17 cellular contexts compared by ENCODE assay signal in the genomic region with DNA sequence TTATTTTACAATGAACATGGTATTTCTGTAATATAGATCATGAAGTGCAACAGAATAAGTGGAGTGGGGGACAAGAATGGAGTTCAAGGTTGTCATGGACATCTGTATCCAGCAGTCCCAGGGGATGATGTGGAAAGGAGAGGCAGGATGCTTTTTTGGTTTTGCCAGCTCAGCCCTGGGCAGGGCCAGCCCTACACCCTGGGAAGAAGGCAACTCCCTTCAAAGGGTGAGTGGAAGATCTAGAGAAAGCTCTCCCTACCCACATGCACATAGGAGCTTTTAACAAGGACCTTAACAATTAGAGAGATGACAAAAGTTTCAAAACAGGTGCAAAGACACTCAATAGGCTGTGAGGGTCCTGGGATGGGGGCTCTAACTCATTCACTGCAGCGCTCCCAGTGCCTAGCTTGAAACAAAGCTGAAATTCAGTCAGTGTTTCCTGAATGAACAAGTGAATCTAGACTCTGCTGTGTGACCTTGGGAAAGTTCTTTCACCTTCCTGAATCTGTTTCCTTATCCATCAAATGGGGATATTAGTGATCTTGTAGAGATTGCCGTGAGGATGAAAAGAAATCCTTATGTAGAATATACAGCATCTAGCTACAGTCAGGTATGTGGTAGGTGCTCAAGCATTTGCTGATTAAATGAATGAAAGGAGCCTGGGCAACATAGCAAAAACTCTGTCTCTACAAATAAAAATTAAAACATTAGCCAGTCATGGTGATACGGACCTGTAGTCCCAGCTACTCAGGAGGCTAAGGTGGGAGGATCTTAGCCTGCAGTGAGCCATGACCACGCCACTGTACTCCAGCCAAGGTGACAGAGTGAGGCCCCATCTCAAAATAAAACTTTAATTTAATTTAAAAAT. TPM values are rescaled to one million over a fixed set of nuclear protein-coding genes. Genes with fewer than 3 reads are reported as not detected.
A peak's percentile ranks its signal among the peaks of the same experiment; 100 is the strongest.
DNase-seq lines count a peak whose midpoint lies in the region; ATAC-seq and TF ChIP-seq lines count a peak whose summit lies in the region.
"Had no signal": no experiment of that assay in that cellular context is flagged by ENCODE, and none has a peak within 500 bp of the region (broad histone marks: within the 10 kb centered on the region; RNA-seq: fewer than 3 reads in every experiment).

No MANE protein-coding gene starts in this region.

- no peak for TF ChIP-seq EP300 in suprapubic skin (IDR thresholded peaks at IDR 0.05)

- H3K4me3 ChIP-seq in ascending aorta (no peak overlapping the region), suprapubic skin (no peak overlapping the region)
- H3K4me3 ChIP-seq: heart right ventricle had no signal

- peaks cover 2 to 19% of the 10 kb centered on the region in 2 donors for H3K4me1 ChIP-seq in ascending aorta
- peaks cover 27% of the 10 kb centered on the region for H3K4me1 ChIP-seq in foreskin keratinocyte
- H3K4me1 ChIP-seq in suprapubic skin: peaks cover 36% of the 10 kb centered on the region

- 88% methylated on average over 4 of the region's 4 CpGs for WGBS in suprapubic skin

- no peak for TF ChIP-seq POLR2A in suprapubic skin (IDR thresholded peaks at IDR 0.05)

- TF ChIP-seq CTCF in ascending aorta (IDR thresholded peaks at IDR 0.05) (no peak), foreskin keratinocyte (conservative IDR thresholded peaks at IDR 0.05) (no peak), suprapubic skin (IDR thresholded peaks at IDR 0.05) (no peak)

- H3K27ac Mint-ChIP-seq in activated CD4-positive, alpha-beta memory T cell treated with anti-CD3 and anti-CD28 coated beads for 36 hours: no peak overlapping the region
- H3K27ac Mint-ChIP-seq in activated CD4-positive, alpha-beta memory T cell treated with anti-CD3 and anti-CD28 coated beads, Interleukin-2, amount 10 ng/mL, durations not matched to agents 7 days and 5 days: no peak overlapping the region

- H3K4me3 Mint-ChIP-seq in activated CD4-positive, alpha-beta memory T cell treated with anti-CD3 and anti-CD28 coated beads for 36 hours: no peak overlapping the region
- H3K4me3 Mint-ChIP-seq in activated CD4-positive, alpha-beta memory T cell treated with anti-CD3 and anti-CD28 coated beads, Interleukin-2, amount 10 ng/mL, durations not matched to agents 7 days and 5 days: no peak overlapping the region
- H3K4me3 Mint-ChIP-seq: CD8-positive, alpha-beta memory T cell had no signal

- H3K9me3 Mint-ChIP-seq in activated CD4-positive, alpha-beta memory T cell treated with anti-CD3 and anti-CD28 coated beads for 36 hours: no peaks in the 10 kb centered on the region
- H3K9me3 Mint-ChIP-seq in activated CD4-positive, alpha-beta memory T cell treated with anti-CD3 and anti-CD28 coated beads, Interleukin-2, amount 10 ng/mL, durations not matched to agents 7 days and 5 days: no peaks in the 10 kb centered on the region
- H3K9me3 Mint-ChIP-seq: CD8-positive, alpha-beta memory T cell had no signal

- no peaks in the 10 kb centered on the region for H3K27me3 Mint-ChIP-seq in activated CD4-positive, alpha-beta memory T cell treated with anti-CD3 and anti-CD28 coated beads for 36 hours
- no peaks in the 10 kb centered on the region for H3K27me3 Mint-ChIP-seq in activated CD4-positive, alpha-beta memory T cell treated with anti-CD3 and anti-CD28 coated beads, Interleukin-2, amount 10 ng/mL, durations not matched to agents 7 days and 5 days

- no peaks in the 10 kb centered on the region for H3K27me3 ChIP-seq in ascending aorta
- no peaks in the 10 kb centered on the region for H3K27me3 ChIP-seq in foreskin keratinocyte
- no peaks in the 10 kb centered on the region for H3K27me3 ChIP-seq in suprapubic skin
- H3K27me3 ChIP-seq: heart right ventricle had no signal

- intact Hi-C loops in activated CD4-positive, alpha-beta memory T cell treated with anti-CD3 and anti-CD28 coated beads for 36 hours (cut with micrococcal nuclease): no loop called here
- intact Hi-C loops in ascending aorta (cut with DNase I): loop anchor here (2.0 kb wide), 1 partner anchor 29 kb away; no protein-coding TSS in a partner anchor

- peak overlapping the region; percentile 57 to 88 for H3K27ac ChIP-seq in ascending aorta
- H3K27ac ChIP-seq in foreskin keratinocyte: peak overlapping the region; percentile 98
- peak overlapping the region; percentile 13 for H3K27ac ChIP-seq in suprapubic skin

- POLR2A ChIA-PET in activated CD4-positive, alpha-beta memory T cell treated with anti-CD3 and anti-CD28 coated beads for 36 hours (lab: Charles Lee): interaction anchor here (1.4 to 2.5 kb wide), 4 partner anchors 8 to 28 kb away, joined by 6 to 16 read pairs (median 8); a partner anchor contains a TSS
- POLR2A ChIA-PET in activated CD4-positive, alpha-beta memory T cell treated with anti-CD3 and anti-CD28 coated beads, Interleukin-2, amount 10 ng/mL, durations not matched to agents 7 days and 5 days (lab: Charles Lee): interaction anchor here (0.7 to 18.0 kb wide), 4 partner anchors 9 to 25 kb away, joined by 3 to 321 read pairs (median 6); a partner anchor contains a TSS

- peaks cover 35% of the 10 kb centered on the region for H3K4me1 Mint-ChIP-seq in activated CD4-positive, alpha-beta memory T cell treated with anti-CD3 and anti-CD28 coated beads for 36 hours (ENCODE audit: low read depth)
- peaks cover 45% of the 10 kb centered on the region for H3K4me1 Mint-ChIP-seq in activated CD4-positive, alpha-beta memory T cell treated with anti-CD3 and anti-CD28 coated beads, Interleukin-2, amount 10 ng/mL, durations not matched to agents 7 days and 5 days

- H3K36me3 ChIP-seq in ascending aorta (no peaks in the 10 kb centered on the region), suprapubic skin (no peaks in the 10 kb centered on the region)
- H3K36me3 ChIP-seq: heart right ventricle had no signal

- CTCF ChIA-PET in activated CD4-positive, alpha-beta memory T cell treated with anti-CD3 and anti-CD28 coated beads for 36 hours (lab: Charles Lee): interaction anchor here (1.4 to 2.5 kb wide), 5 partner anchors 9 to 282 kb away, joined by 4 to 13 read pairs (median 9); a partner anchor contains a TSS
- CTCF ChIA-PET in activated CD4-positive, alpha-beta memory T cell treated with anti-CD3 and anti-CD28 coated beads, Interleukin-2, amount 10 ng/mL, durations not matched to agents 7 days and 5 days (lab: Charles Lee): interaction anchor here (0.8 to 2.7 kb wide), 5 partner anchors 10 to 271 kb away, joined by 3 to 9 read pairs (median 4); no protein-coding TSS in a partner anchor

- DNase-seq in activated CD4-positive, alpha-beta memory T cell treated with anti-CD3 and anti-CD28 coated beads for 36 hours: peak; percentile 7
- no peak for DNase-seq in activated CD4-positive, alpha-beta memory T cell treated with anti-CD3 and anti-CD28 coated beads, Interleukin-2, amount 10 ng/mL, durations not matched to agents 7 days and 5 days
- DNase-seq in ascending aorta (ENCODE audit: low spot score in 2 of 2) (no peak), foreskin keratinocyte (no peak), suprapubic skin (ENCODE audit: low spot score in 2 of 2) (peak in 1 of 2 donors; percentile 24), NCI-H82 treated with DMSO at 0.1 percent for 48 hours (lab: John Stamatoyannopoulos, UW; ENCODE audit: unreplicated experiment) (no peak)
- DNase-seq: activated CD4-positive, alpha-beta T cell treated with anti-CD3 and anti-CD28 coated beads for 4 hours; CD8-positive, alpha-beta memory T cell; heart right ventricle; KBM-7; left cardiac atrium; NCI-H1436; OCI-M1; retina; stimulated activated naive CD4-positive, alpha-beta T cell had no signal

- ATAC-seq in foreskin keratinocyte (no peak), HG02840 (IDR thresholded peaks at IDR 0.05; ENCODE audit: low FRiP score, unreplicated experiment) (no peak), HG02870 (IDR thresholded peaks at IDR 0.05; ENCODE audit: unreplicated experiment) (no peak)

- H3K9me3 ChIP-seq in ascending aorta (no peaks in the 10 kb centered on the region), suprapubic skin (no peaks in the 10 kb centered on the region)
- H3K9me3 ChIP-seq: heart right ventricle had no signal

- no peaks in the 10 kb centered on the region for H3K36me3 Mint-ChIP-seq in activated CD4-positive, alpha-beta memory T cell treated with anti-CD3 and anti-CD28 coated beads for 36 hours
- no peaks in the 10 kb centered on the region for H3K36me3 Mint-ChIP-seq in activated CD4-positive, alpha-beta memory T cell treated with anti-CD3 and anti-CD28 coated beads, Interleukin-2, amount 10 ng/mL, durations not matched to agents 7 days and 5 days (ENCODE audit: low read depth)
- H3K36me3 Mint-ChIP-seq: CD8-positive, alpha-beta memory T cell had no signal

RNA-seq across cellular contexts. Expression of a gene that starts 14.3 kb away (rescaled TPM):
- total RNA-seq in activated CD4-positive, alpha-beta memory T cell treated with anti-CD3 and anti-CD28 coated beads for 36 hours: 100 to 1,000 TPM; 188 to 195 TPM
- 100 to 1,000 TPM; 316 to 318 TPM for total RNA-seq in activated CD4-positive, alpha-beta memory T cell treated with anti-CD3 and anti-CD28 coated beads, Interleukin-2, amount 10 ng/mL, durations not matched to agents 7 days and 5 days
- 52.2 TPM for total RNA-seq in ascending aorta
- total RNA-seq in foreskin keratinocyte: 78.2 and 96.0 TPM in 2 replicates
- polyA plus RNA-seq in foreskin keratinocyte: 44.6 and 47.5 TPM in 2 replicates
- 100 to 1,000 TPM in 1 of 4 donors, 10 to 100 TPM in 3; 63.0 to 154 (median 93.3) TPM for total RNA-seq in suprapubic skin

Comparison
In these comparisons a context has a peak if more than half of its experiments do, and no peak if none do; other contexts are left out.
1. H3K27ac ChIP-seq: peak in every context shown above with its lines; median percentile 98 in foreskin keratinocyte; 72 in ascending aorta; 13 in suprapubic skin.